ENCODE assay signal across 19 cellular contexts in genomic region chr2:134462275-134462674, GRCh38.
"Had no signal": no experiment of that assay in that cellular context is flagged by ENCODE, and none has a peak within 500 bp of the region (broad histone marks: within the 10 kb centered on the region; RNA-seq: fewer than 3 reads in every experiment).

No MANE protein-coding gene starts in this region.

- H3K27me3 Mint-ChIP-seq: naive thymus-derived CD8-positive, alpha-beta T cell; stimulated activated naive CD8-positive, alpha-beta T cell treated with anti-CD3 and anti-CD28 coated beads, Interleukin-15, amount 100 ng/mL, for 72 hours had no signal

- ATAC-seq: effector memory CD8-positive, alpha-beta T cell; left lobe of liver; naive thymus-derived CD8-positive, alpha-beta T cell; psoas muscle; right cardiac atrium; stimulated activated naive CD8-positive, alpha-beta T cell treated with anti-CD3 and anti-CD28 coated beads, Interleukin-15, amount 100 ng/mL, for 72 hours had no signal

- H3K27ac ChIP-seq: coronary artery, psoas muscle, skin epidermis, spleen, suprapubic skin, transverse colon had no signal

- H3K9me3 Mint-ChIP-seq: effector memory CD8-positive, alpha-beta T cell; naive thymus-derived CD8-positive, alpha-beta T cell; nephron progenitor cell; stimulated activated naive CD8-positive, alpha-beta T cell treated with anti-CD3 and anti-CD28 coated beads, Interleukin-15, amount 100 ng/mL, for 72 hours had no signal

- H3K9me3 ChIP-seq: psoas muscle, spleen, suprapubic skin, transverse colon had no signal

- H3K27me3 ChIP-seq: spleen, suprapubic skin, transverse colon had no signal

- H3K4me1 ChIP-seq: psoas muscle had no signal

- H3K4me3 Mint-ChIP-seq: effector memory CD8-positive, alpha-beta T cell; naive thymus-derived CD8-positive, alpha-beta T cell; nephron progenitor cell; stimulated activated naive CD8-positive, alpha-beta T cell treated with anti-CD3 and anti-CD28 coated beads, Interleukin-15, amount 100 ng/mL, for 72 hours had no signal

- H3K36me3 Mint-ChIP-seq: naive thymus-derived CD8-positive, alpha-beta T cell had no signal

- H3K27ac Mint-ChIP-seq: effector memory CD8-positive, alpha-beta T cell; nephron progenitor cell had no signal

- H3K4me3 ChIP-seq: coronary artery, lung, psoas muscle, skin epidermis, spleen, suprapubic skin, transverse colon had no signal

- H3K36me3 ChIP-seq: spleen, suprapubic skin, transverse colon had no signal

- DNase-seq: effector memory CD8-positive, alpha-beta T cell; hypothalamus; kidney; mesendoderm; naive thymus-derived CD8-positive, alpha-beta T cell; nephron progenitor cell; nucleus accumbens; psoas muscle; right cardiac atrium; spleen; stimulated activated CD4-positive, alpha-beta T cell treated with anti-CD3 and anti-CD28 coated beads, Interleukin-4, amount 100 ng/mL, for 4 hours; stimulated activated naive CD4-positive, alpha-beta T cell; stimulated activated naive CD8-positive, alpha-beta T cell treated with anti-CD3 and anti-CD28 coated beads, Interleukin-15, amount 100 ng/mL, for 72 hours; transverse colon had no signal
